7 cellular contexts compared by ENCODE assay signal in genomic region chr9:95155211-95155610, GRCh38.
"Had no signal": no experiment of that assay in that cellular context is flagged by ENCODE, and none has a peak within 500 bp of the region (broad histone marks: within the 10 kb centered on the region; RNA-seq: fewer than 3 reads in every experiment).

No MANE protein-coding gene starts in this region.

- FAIRE-seq: H1, HTR-8/SVneo had no signal

- H2AFZ ChIP-seq: GM23338 had no signal

- DNase-seq: H9, HCEC 1CT, IMR-90, KBM-7 had no signal

- H3K4me3 ChIP-seq: GM23338 had no signal

- H3K4me1 Mint-ChIP-seq: GM23338, H9 had no signal

- H3K4me3 Mint-ChIP-seq: GM23338, H9 had no signal

- H3K9me3 Mint-ChIP-seq: GM23338, H9 had no signal

- H3K4me2 ChIP-seq: GM23338 had no signal

- ATAC-seq: GM23338 had no signal

- H3K27ac Mint-ChIP-seq: GM23338 had no signal
